In genomic region chr5:25763781-25764180, GRCh38 we compare ENCODE assay signal across 25 cellular contexts.
"Had no signal": no experiment of that assay in that cellular context is flagged by ENCODE, and none has a peak within 500 bp of the region (broad histone marks: within the 10 kb centered on the region; RNA-seq: fewer than 3 reads in every experiment).

No MANE protein-coding gene starts in this region.

- H3K79me2 ChIP-seq: parathyroid adenoma had no signal

- H3K9me3 ChIP-seq: psoas muscle, suprapubic skin, tibial artery had no signal

- H3K27me3 ChIP-seq: stomach, suprapubic skin, tibial artery had no signal

- H3K36me3 ChIP-seq: stomach, suprapubic skin, tibial artery had no signal

- H2AFZ ChIP-seq: parathyroid adenoma had no signal

- H3K4me1 ChIP-seq: parathyroid adenoma, psoas muscle, stomach, suprapubic skin, tibial artery had no signal

- H3K9ac ChIP-seq: parathyroid adenoma had no signal

- H3K4me3 ChIP-seq: psoas muscle, stomach, suprapubic skin, tibial artery had no signal

- H3K27ac ChIP-seq: parathyroid adenoma, psoas muscle, stomach, suprapubic skin, tibial artery had no signal

- DNase-seq: activated CD4-positive, alpha-beta memory T cell treated with anti-CD3 and anti-CD28 coated beads, Interleukin-2, amount 10 ng/mL, durations not matched to agents 7 days and 5 days; activated CD4-positive, alpha-beta T cell treated with anti-CD3 and anti-CD28 coated beads for 1 hour; activated CD4-positive, alpha-beta T cell treated with anti-CD3 and anti-CD28 coated beads, Interleukin-2, amount 10 ng/mL, durations not matched to agents 7 days and 5 days; activated gamma-delta T cell treated with Interleukin-2 at 50 U/mL for 16 hours; activated naive CD8-positive, alpha-beta T cell treated with anti-CD3 and anti-CD28 coated beads, Interleukin-2, amount 50 U/mL, for 24 hours; activated T-cell treated with anti-CD3 and anti-CD28 coated beads, Interleukin-2, amount 50 U/mL, for 4 hours; amygdala; central memory CD4-positive, alpha-beta T cell; head of caudate nucleus; hippocampal formation; immature natural killer cell; kidney; left colon; mammary epithelial cell; nucleus accumbens; psoas muscle; right cardiac atrium; stimulated activated CD4-positive, alpha-beta T cell treated with anti-CD3 and anti-CD28 coated beads, Interleukin-15, amount 100 ng/mL, for 24 hours; stimulated activated CD4-positive, alpha-beta T cell treated with anti-CD3 and anti-CD28 coated beads, Interleukin-2, amount 100 ng/mL, for 24 hours; stimulated activated naive B cell treated with anti-CD40 and anti-IgM and Interleukin-4, amounts not matched to agents 10 μg/mL and 1 μg/mL and 100 μg/mL, for 72 hours; stomach; T-helper 2 cell; tibial artery had no signal
